In genomic region chr1:234247746-234248145, GRCh38 we compare ENCODE assay signal across 7 cellular contexts.
A peak's percentile ranks its signal among the peaks of the same experiment; 100 is the strongest.
DNase-seq lines count a peak whose midpoint lies in the region; ATAC-seq, FAIRE-seq and TF ChIP-seq lines count a peak whose summit lies in the region.
"Not testable (repeated sequence)": the region's sequence is repeated elsewhere in the genome, so short reads cannot be mapped to it uniquely, and the experiment has no call there.

No MANE protein-coding gene starts in this region.

- H3K56ac ChIP-seq in H1 (replicated peaks; ENCODE audit: insufficient read length, low read depth, low read length) = not testable (repeated sequence)

- not testable (repeated sequence) for ATAC-seq in A549

- TF ChIP-seq POLR2A in A549 (IDR thresholded peaks at IDR 0.05; ENCODE audit: low read length); GM12891 (IDR thresholded peaks at IDR 0.05; ENCODE audit: low read depth, low read length); H1 (IDR thresholded peaks at IDR 0.05; ENCODE audit: control extremely low read depth in 1 of 2, low read depth in 2 of 2, low read length in 2 of 2): not testable (repeated sequence)

- H3K36me3 Mint-ChIP-seq in osteocyte (ENCODE audit: unreplicated experiment) = not testable (repeated sequence)

- H3K4me1 ChIP-seq in A549; H1 (replicated peaks in 1 of 4; ENCODE audit: control insufficient read depth in 3 of 4, insufficient read depth in 4 of 4, low read length in 3 of 4): not testable (repeated sequence)

- not testable (repeated sequence) for H2BK12ac ChIP-seq in H1 (ENCODE audit: low read depth, low read length)

- not testable (repeated sequence) for H3K36me3 ChIP-seq in bronchial epithelial cell (ENCODE audit: control insufficient read depth, insufficient read depth, low read length); H1 (ENCODE audit: control insufficient read depth in 2 of 4, insufficient read depth in 4 of 4, low read length in 3 of 4)

- H4K91ac ChIP-seq in H1 (replicated peaks; ENCODE audit: insufficient read length, low read length) = not testable (repeated sequence)

- H3K27me3 ChIP-seq in bronchial epithelial cell (ENCODE audit: control insufficient read depth, insufficient read depth, low read length); H1 (replicated peaks in 1 of 4; ENCODE audit: control insufficient read depth in 3 of 4, extremely low read depth in 1 of 4, insufficient read depth in 3 of 4, low read length in 3 of 4): not testable (repeated sequence)

- not testable (repeated sequence) for TF ChIP-seq RAD21 in A549 (conservative IDR thresholded peaks at IDR 0.05 in 1 of 2, IDR thresholded peaks at IDR 0.05 in 1 of 2); H1 (IDR thresholded peaks at IDR 0.05 in 1 of 2, conservative IDR thresholded peaks at IDR 0.05 in 1 of 2; ENCODE audit: low read depth in 2 of 2, low read length in 2 of 2)

- H3K79me2 ChIP-seq in H1 (ENCODE audit: control insufficient read depth in 1 of 2, insufficient read depth in 2 of 2, low read length in 2 of 2) = not testable (repeated sequence)

- not testable (repeated sequence) for H3K4me3 ChIP-seq in A549; bronchial epithelial cell (ENCODE audit: low read depth, low read length); H1 (ENCODE audit: extremely low read depth in 1 of 4, insufficient read depth in 2 of 4, low read depth in 3 of 4, low read length in 4 of 4)

- not testable (repeated sequence) for H3K4me3 Mint-ChIP-seq in osteocyte (ENCODE audit: unreplicated experiment)

- not testable (repeated sequence) for H2BK5ac ChIP-seq in H1 (ENCODE audit: low read depth, low read length)

- H3K4me1 Mint-ChIP-seq in osteocyte (ENCODE audit: unreplicated experiment) = not testable (repeated sequence)

- H3K23ac ChIP-seq in H1 (ENCODE audit: insufficient read length) = not testable (repeated sequence)

- not testable (repeated sequence) for H3K4ac ChIP-seq in H1 (replicated peaks; ENCODE audit: insufficient read length, low read depth, low read length)

- peaks cover 22% of the 10 kb centered on the region for H3K9me3 Mint-ChIP-seq in osteocyte (ENCODE audit: unreplicated experiment)

- not testable (repeated sequence) for H3K79me1 ChIP-seq in H1 (ENCODE audit: low read depth, low read length)

- H2BK20ac ChIP-seq in H1 (ENCODE audit: low read length) = not testable (repeated sequence)

- not testable (repeated sequence) for TF ChIP-seq EP300 in A549 (IDR thresholded peaks at IDR 0.05); H1 (IDR thresholded peaks at IDR 0.05; ENCODE audit: borderline replicate concordance in 1 of 2, low read depth in 2 of 2, low read length in 2 of 2)

- H3K9ac ChIP-seq in H1 (replicated peaks in 1 of 4; ENCODE audit: extremely low read depth in 1 of 4, low read depth in 3 of 4, low read length in 3 of 4) = not testable (repeated sequence)

- not testable (repeated sequence) for H2BK120ac ChIP-seq in H1 (replicated peaks; ENCODE audit: low read depth, low read length)

- H2BK15ac ChIP-seq in H1 (ENCODE audit: low read length) = not testable (repeated sequence)

- not testable (repeated sequence) for TF ChIP-seq CTCF in A549 (IDR thresholded peaks at IDR 0.05); bronchial epithelial cell (IDR thresholded peaks at IDR 0.05; ENCODE audit: insufficient read depth, low read length, severe bottlenecking); H1 (IDR thresholded peaks at IDR 0.05; ENCODE audit: control extremely low read depth in 1 of 3, insufficient read depth in 1 of 3, low read depth in 1 of 3, low read length in 3 of 3); osteocyte (IDR thresholded peaks at IDR 0.05)

- peak overlapping the region; percentile 68; the same call in 1 of the 2 replicates for H2AK5ac ChIP-seq in H1 (ENCODE audit: low read depth, low read length)

- H4K20me1 ChIP-seq in H1 (replicated peaks in 1 of 2; ENCODE audit: control insufficient read depth in 1 of 2, insufficient read depth in 2 of 2, low read length in 2 of 2) = not testable (repeated sequence)

- H3K4me2 ChIP-seq in A549; H1 (ENCODE audit: insufficient read depth in 1 of 2, low read depth in 2 of 2, low read length in 2 of 2): not testable (repeated sequence)

- DNase-seq in A549 (ENCODE audit: low read depth in 1 of 2, low spot score in 1 of 2); GM12891 (ENCODE audit: insufficient read length, low spot score); GM19239 (ENCODE audit: insufficient read length, low spot score); HTR-8/SVneo (ENCODE audit: insufficient read length, low spot score); bronchial epithelial cell (ENCODE audit: low read depth); H1 (ENCODE audit: low read depth in 1 of 2, low spot score in 2 of 2): not testable (repeated sequence)
- peak; percentile 51 for DNase-seq in osteocyte (ENCODE audit: extremely low spot score, unreplicated experiment)

- not testable (repeated sequence) for H3K14ac ChIP-seq in H1 (ENCODE audit: insufficient read length)

- H4K8ac ChIP-seq in H1 (ENCODE audit: extremely low read depth, insufficient read depth, low read length) = not testable (repeated sequence)

- H3K23me2 ChIP-seq in H1 (ENCODE audit: low read depth, low read length) = not testable (repeated sequence)

- H3K27ac ChIP-seq in A549; H1 (ENCODE audit: low read depth, low read length): not testable (repeated sequence)

- not testable (repeated sequence) for H3K18ac ChIP-seq in H1 (ENCODE audit: extremely low read depth, low read length)

- not testable (repeated sequence) for H3K9me3 ChIP-seq in A549; H1 (ENCODE audit: insufficient read depth in 2 of 2, low read depth in 1 of 2, low read length in 1 of 2)

- H3K27ac Mint-ChIP-seq in osteocyte (ENCODE audit: unreplicated experiment) = not testable (repeated sequence)

- WGBS in A549 (ENCODE audit: missing lambda C conversion rate) = 46% methylated on average over 4 of the region's 4 CpGs
- 90% methylated on average over 4 of the region's 4 CpGs; no CpG with 5 or more reads in 1 of the 2 experiments for WGBS in H1 (ENCODE audit: extremely low coverage in 1 of 2, insufficient coverage in 1 of 2, insufficient read length in 1 of 2, insufficient replicate concordance in 2 of 2, low coverage in 1 of 2, low lambda C conversion rate in 2 of 2, missing lambda C conversion rate in 1 of 2), 2 experiments

- H4K5ac ChIP-seq in H1 (ENCODE audit: insufficient read length, low read depth, low read length) = not testable (repeated sequence)

- peak; percentile 61 for FAIRE-seq in A549 (lab: Jason Lieb, UNC)
- FAIRE-seq in GM12891 (lab: Jason Lieb, UNC) = peak; percentile 97
- peak; percentile 84 for FAIRE-seq in GM19239 (lab: Jason Lieb, UNC)
- FAIRE-seq in HTR-8/SVneo (lab: Jason Lieb, UNC) = peak; percentile 49
- peak; percentile 100 for FAIRE-seq in bronchial epithelial cell (lab: Jason Lieb, UNC)
- FAIRE-seq in H1 (lab: Jason Lieb, UNC) = not testable (repeated sequence)

- not testable (repeated sequence) for H3K27me3 Mint-ChIP-seq in osteocyte (ENCODE audit: unreplicated experiment)

- POLR2A ChIA-PET in A549 (lab: Yijun Ruan, JAX); H1 (lab: Charles Lee; ENCODE audit: partially characterized antibody): not testable (repeated sequence)

- H2AFZ ChIP-seq in H1 (ENCODE audit: low read length) = not testable (repeated sequence)

- CTCF ChIA-PET in A549 (lab: Yijun Ruan, JAX); H1 (lab: Charles Lee; ENCODE audit: partially characterized antibody): not testable (repeated sequence)
